ENCODE assay signal across 8 cellular contexts in the genomic region with DNA sequence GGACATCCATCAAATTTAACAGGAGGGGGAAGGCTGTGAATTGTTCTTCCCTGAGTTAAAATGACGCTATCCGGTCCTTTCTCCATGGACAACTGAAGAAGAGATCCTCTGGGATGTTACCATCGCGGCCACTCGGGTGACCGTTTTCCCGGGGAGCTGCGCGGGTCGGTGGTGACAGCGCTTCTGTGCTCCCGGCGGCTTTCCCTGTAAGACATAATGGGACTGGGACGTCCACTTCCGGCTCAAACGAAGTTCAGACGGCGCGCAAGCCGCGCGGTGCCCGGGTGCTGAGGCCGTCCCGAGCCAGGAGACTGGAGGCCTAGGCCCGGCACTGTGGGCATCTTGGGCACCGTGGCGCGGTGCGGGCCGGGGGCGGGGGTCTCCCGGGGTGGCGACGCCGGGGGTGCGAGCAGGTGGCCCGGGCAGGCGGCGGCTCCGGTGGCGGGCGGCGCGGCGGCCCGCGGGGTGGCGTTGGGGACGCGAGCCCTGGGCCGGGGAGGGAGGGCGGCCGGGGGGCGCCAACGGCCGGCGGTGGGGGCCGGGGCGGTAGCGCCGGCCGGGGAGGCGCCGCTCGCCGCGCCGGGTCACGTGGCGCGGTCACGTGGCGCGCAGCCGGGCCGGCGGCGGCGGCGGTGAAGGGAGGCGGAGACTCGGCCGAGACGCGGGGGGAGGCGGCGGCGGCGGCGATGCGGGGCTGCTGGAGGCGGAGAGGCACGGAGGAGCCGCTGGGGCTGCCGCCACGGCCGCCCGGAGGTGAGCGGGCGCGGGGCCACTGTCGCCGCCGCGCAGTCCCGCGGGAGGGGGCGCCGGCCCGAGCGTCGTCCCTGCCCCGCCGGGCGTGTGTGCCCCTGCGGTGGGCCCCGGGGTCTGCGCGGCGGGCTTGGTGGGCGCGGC.
DNase-seq lines count a peak whose midpoint lies in the region; ATAC-seq and TF ChIP-seq lines count a peak whose summit lies in the region.

No MANE protein-coding gene starts in this region.

- ATAC-seq in GM18520 (IDR thresholded peaks at IDR 0.05; ENCODE audit: unreplicated experiment): peak; percentile 74
- ATAC-seq in HG03066 (IDR thresholded peaks at IDR 0.05; ENCODE audit: low read depth, unreplicated experiment): peak; percentile 77
- peak; percentile 83 to 87 for ATAC-seq in lower lobe of right lung

- TF ChIP-seq CTCF in A673 (conservative IDR thresholded peaks at IDR 0.05; ENCODE audit: low read depth, low read length) (no peak), lower lobe of right lung (IDR thresholded peaks at IDR 0.05) (no peak)

- H3K27me3 ChIP-seq in A673 (replicated peaks; ENCODE audit: insufficient read depth, low read depth, low read length, poor library complexity) (no peaks in the 10 kb centered on the region), lower lobe of right lung (ENCODE audit: low read depth) (no peaks in the 10 kb centered on the region)

- intact Hi-C loops in A673 (cut with micrococcal nuclease; ENCODE audit: unreplicated experiment): no loop called here
- intact Hi-C loops in lower lobe of right lung (cut with DNase I): no loop called here

- peak overlapping the region; percentile 57 for H3K4me3 ChIP-seq in A673 (ENCODE audit: low read depth, low read length, poor library complexity, severe bottlenecking)
- H3K4me3 ChIP-seq in lower lobe of right lung: peak overlapping the region; percentile 82

- POLR2A ChIA-PET in A673 (lab: Charles Lee; ENCODE audit: low non-redundant PET): no interaction called here

- peaks cover 11% of the 10 kb centered on the region for H3K4me1 ChIP-seq in A673 (ENCODE audit: insufficient read depth, low read length, poor library complexity, severe bottlenecking)
- H3K4me1 ChIP-seq in lower lobe of right lung: peaks cover 23% of the 10 kb centered on the region

- H3K9me3 ChIP-seq in A673 (ENCODE audit: low read depth, low read length, poor library complexity, severe bottlenecking) (no peaks in the 10 kb centered on the region), lower lobe of right lung (no peaks in the 10 kb centered on the region)

- H3K36me3 ChIP-seq in A673 (ENCODE audit: insufficient read depth, low read length, poor library complexity, severe bottlenecking): no peaks in the 10 kb centered on the region
- no peaks in the 10 kb centered on the region for H3K36me3 ChIP-seq in lower lobe of right lung

- H3K27ac ChIP-seq in A673 (ENCODE audit: low read depth, low read length, poor library complexity, severe bottlenecking) (peak overlapping the region; percentile 73), lower lobe of right lung (peak overlapping the region; percentile 87)

- no TSS peak for BruUV-seq in A673 (replicated peaks; lab: Mats Ljungman, UMichigan)

- DNase-seq in A673 (ENCODE audit: low spot score): peak; percentile 82
- DNase-seq in NCI-H510A treated with DMSO at 0.1 percent for 48 hours (lab: John Stamatoyannopoulos, UW): peak; percentile 45
- peak; percentile 62 to 67 for DNase-seq in activated CD4-positive, alpha-beta T cell treated with anti-CD3 and anti-CD28 coated beads, Interleukin-2, amount 50 U/mL, for 4 hours
- DNase-seq in ecto neural progenitor cell (ENCODE audit: low spot score): peak; percentile 87
- DNase-seq in lower lobe of right lung: peak; percentile 79
- DNase-seq in stimulated activated CD4-positive, alpha-beta T cell treated with anti-CD3 and anti-CD28 coated beads, TNF-alpha, amount 100 ng/mL, for 4 hours (ENCODE audit: low read depth in 3 of 3): peak; percentile 56 to 59 (median 58)

- CTCF ChIA-PET in A673 (lab: Charles Lee): no interaction called here

Comparison
In these comparisons a context has a peak if more than half of its experiments do, and no peak if none do; other contexts are left out.
1. Peak in every context shown above with its lines: DNase-seq, ATAC-seq, H3K4me3 ChIP-seq and H3K27ac ChIP-seq.